ENCODE assay signal across 12 cellular contexts in genomic region chr3:139982404-139982803, GRCh38.
A peak's percentile ranks its signal among the peaks of the same experiment; 100 is the strongest.
DNase-seq lines count a peak whose midpoint lies in the region; ATAC-seq and TF ChIP-seq lines count a peak whose summit lies in the region.
"Had no signal": no experiment of that assay in that cellular context is flagged by ENCODE, and none has a peak within 500 bp of the region (broad histone marks: within the 10 kb centered on the region; RNA-seq: fewer than 3 reads in every experiment).

No MANE protein-coding gene starts in this region.

- no peak overlapping the region for H3K4me3 ChIP-seq in astrocyte of the cerebellum (ENCODE audit: low read depth, low read length)
- H3K4me3 ChIP-seq: K562 had no signal

- peak; percentile 0 for DNase-seq in ELR (ENCODE audit: low read depth)
- DNase-seq in astrocyte of the cerebellum (ENCODE audit: low read depth), result peak; percentile 3
- peak; percentile 23 for DNase-seq in left kidney (ENCODE audit: low read depth, low spot score)
- no peak for DNase-seq in SHP77 treated with DMSO at 0.1 percent for 48 hours (lab: John Stamatoyannopoulos, UW)
- DNase-seq in NK-92 treated with Interleukin-12 subunit alpha and Interleukin-12 subunit beta, amount 100 ng/mL, for 24 hours (lab: John Stamatoyannopoulos, UW), result no peak
- no peak for DNase-seq in T1000 (lab: John Stamatoyannopoulos, UW)
- DNase-seq: activated T-cell treated with anti-CD3 and anti-CD28 coated beads, Interleukin-2, amount 50 U/mL, for 72 hours; stimulated activated CD4-positive, alpha-beta T cell treated with anti-CD3 and anti-CD28 coated beads, Interleukin-15, amount 100 ng/mL, for 24 hours had no signal

- TF ChIP-seq CTCF in LNCAP (IDR thresholded peaks at IDR 0.05), result peak; percentile 43
- TF ChIP-seq CTCF in astrocyte of the cerebellum (IDR thresholded peaks at IDR 0.05; ENCODE audit: low read depth, low read length, missing control alignments), result peak; percentile 45

- in situ Hi-C loops in astrocyte of the cerebellum (cut with HindIII; ENCODE audit: low sequenced_read_pairs), result no loop called here

- no peak for ATAC-seq in HG03342 (IDR thresholded peaks at IDR 0.05; ENCODE audit: unreplicated experiment)
- ATAC-seq: activated T-cell treated with anti-CD3 and anti-CD28 coated beads, Interleukin-2, amount 50 U/mL, for 72 hours; K562; stimulated activated memory B cell treated with anti-CD40 and anti-IgM and Interleukin-4, amounts not matched to agents 10 μg/mL and 1 μg/mL and 100 μg/mL, for 72 hours had no signal

Comparison
In these comparisons a context has a peak if more than half of its experiments do, and no peak if none do; other contexts are left out.
1. DNase-seq: peak in ELR (single experiment), astrocyte of the cerebellum (single experiment) and left kidney (single experiment); none in SHP77 treated with DMSO at 0.1 percent for 48 hours (single experiment), NK-92 treated with Interleukin-12 subunit alpha and Interleukin-12 subunit beta, amount 100 ng/mL, for 24 hours (single experiment) and T1000 (single experiment).